Comparison of ENCODE assay signal across 18 cellular contexts in the genomic region with DNA sequence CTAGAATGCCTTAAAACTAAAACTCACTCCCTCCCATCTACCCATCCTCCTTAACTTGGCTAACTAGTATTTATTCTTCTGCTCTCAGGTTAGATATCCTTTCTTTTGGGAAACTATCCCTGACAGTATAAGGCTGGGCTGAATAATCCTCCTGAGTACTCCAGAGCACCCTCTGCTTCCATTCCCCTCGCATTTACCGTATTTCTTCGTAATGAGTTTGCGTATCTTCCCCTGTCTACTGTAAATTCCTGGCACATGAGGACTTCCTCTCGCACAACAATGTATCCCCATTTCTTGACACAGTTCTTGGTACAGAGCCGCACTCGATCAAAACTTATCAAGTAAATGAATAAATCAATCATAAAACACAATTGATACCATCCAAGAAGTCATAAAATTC.
A peak's percentile ranks its signal among the peaks of the same experiment; 100 is the strongest.
DNase-seq lines count a peak whose midpoint lies in the region; ATAC-seq and TF ChIP-seq lines count a peak whose summit lies in the region.
"Had no signal": no experiment of that assay in that cellular context is flagged by ENCODE, and none has a peak within 500 bp of the region (broad histone marks: within the 10 kb centered on the region; RNA-seq: fewer than 3 reads in every experiment).

No MANE protein-coding gene starts in this region.

- intact Hi-C loops in activated B cell treated with CpG ODN at 0.5 μM for 24 hours (cut with micrococcal nuclease) (loop anchor here (2.0 kb wide), 2 partner anchors 183 to 543 kb away; no protein-coding TSS in a partner anchor), lower leg skin (cut with DNase I; ENCODE audit: low total_unique reads) (loop anchor here (10.0 kb wide), 1 partner anchor 207 kb away; no protein-coding TSS in a partner anchor)

- 97% methylated on average over 7 of the region's 7 CpGs for WGBS in lower leg skin, 2 donors

- H3K4me1 ChIP-seq in Karpas-422 (ENCODE audit: low read length), result peaks cover 28% of the 10 kb centered on the region

- no peaks in the 10 kb centered on the region for H3K27me3 ChIP-seq in Karpas-422 (ENCODE audit: low read length)
- H3K27me3 ChIP-seq: MG63, SJSA1 had no signal

- H3K27ac Mint-ChIP-seq in activated naive CD4-positive, alpha-beta T cell treated with anti-CD3 and anti-CD28 coated beads, Interleukin-2, amount 50 U/mL, for 24 hours, result no peak overlapping the region
- peak overlapping the region; percentile 44 for H3K27ac Mint-ChIP-seq in activated B cell treated with CpG ODN at 0.5 μM for 24 hours
- H3K27ac Mint-ChIP-seq in stimulated activated memory B cell treated with anti-CD40 and anti-IgM and Interleukin-4, amounts not matched to agents 10 μg/mL and 1 μg/mL and 100 μg/mL, for 72 hours, result peak overlapping the region; percentile 7

- no peaks in the 10 kb centered on the region for H3K27me3 Mint-ChIP-seq in activated naive CD4-positive, alpha-beta T cell treated with anti-CD3 and anti-CD28 coated beads, Interleukin-2, amount 50 U/mL, for 24 hours
- no peaks in the 10 kb centered on the region for H3K27me3 Mint-ChIP-seq in activated B cell treated with CpG ODN at 0.5 μM for 24 hours
- no peaks in the 10 kb centered on the region for H3K27me3 Mint-ChIP-seq in stimulated activated memory B cell treated with anti-CD40 and anti-IgM and Interleukin-4, amounts not matched to agents 10 μg/mL and 1 μg/mL and 100 μg/mL, for 72 hours

- H3K79me2 ChIP-seq in Karpas-422 (ENCODE audit: low read length), result no peaks in the 10 kb centered on the region

- TF ChIP-seq CTCF in activated B cell treated with CpG ODN at 0.5 μM for 24 hours (IDR thresholded peaks at IDR 0.05) (no peak), lower leg skin (IDR thresholded peaks at IDR 0.05) (no peak)

- no peaks in the 10 kb centered on the region for H3K36me3 Mint-ChIP-seq in activated naive CD4-positive, alpha-beta T cell treated with anti-CD3 and anti-CD28 coated beads, Interleukin-2, amount 50 U/mL, for 24 hours
- no peaks in the 10 kb centered on the region for H3K36me3 Mint-ChIP-seq in activated B cell treated with CpG ODN at 0.5 μM for 24 hours (ENCODE audit: low read depth)
- no peaks in the 10 kb centered on the region for H3K36me3 Mint-ChIP-seq in stimulated activated memory B cell treated with anti-CD40 and anti-IgM and Interleukin-4, amounts not matched to agents 10 μg/mL and 1 μg/mL and 100 μg/mL, for 72 hours

- peak overlapping the region; percentile 67 for H3K4me2 ChIP-seq in Karpas-422 (ENCODE audit: low read depth, low read length, poor library complexity, severe bottlenecking)

- ATAC-seq in activated B cell treated with CpG ODN at 0.5 μM for 24 hours (ENCODE audit: low read depth), result no peak
- ATAC-seq in stimulated activated memory B cell treated with anti-CD40 and anti-IgM and Interleukin-4, amounts not matched to agents 10 μg/mL and 1 μg/mL and 100 μg/mL, for 72 hours, result no peak

- peaks cover 15% of the 10 kb centered on the region for H3K4me1 Mint-ChIP-seq in activated naive CD4-positive, alpha-beta T cell treated with anti-CD3 and anti-CD28 coated beads, Interleukin-2, amount 50 U/mL, for 24 hours
- H3K4me1 Mint-ChIP-seq in activated B cell treated with CpG ODN at 0.5 μM for 24 hours, result peaks cover 30% of the 10 kb centered on the region
- peaks cover 30% of the 10 kb centered on the region for H3K4me1 Mint-ChIP-seq in stimulated activated memory B cell treated with anti-CD40 and anti-IgM and Interleukin-4, amounts not matched to agents 10 μg/mL and 1 μg/mL and 100 μg/mL, for 72 hours

- POLR2A ChIA-PET in activated B cell treated with CpG ODN at 0.5 μM for 24 hours (lab: Charles Lee), result interaction anchor here (1.3 to 4.3 kb wide), 10 partner anchors 15 to 543 kb away, joined by 3 to 70 read pairs (median 6); a partner anchor contains a TSS

- H2AFZ ChIP-seq in Karpas-422 (ENCODE audit: low read length), result peak overlapping the region; percentile 72; the same call in 1 of the 2 replicates

- DNase-seq in activated naive CD4-positive, alpha-beta T cell (lab: John Stamatoyannopoulos, UW), result no peak
- DNase-seq in Karpas-422, result no peak
- no peak for DNase-seq in activated B cell treated with CpG ODN at 0.5 μM for 24 hours
- no peak for DNase-seq in NCI-H226
- DNase-seq in lower leg skin (ENCODE audit: low spot score in 2 of 2), result no peak
- no peak for DNase-seq in effector CD8-positive, alpha-beta T cell (lab: John Stamatoyannopoulos, UW)
- DNase-seq: GOT3, MG63, NCI-H1092, NCI-H1694 treated with DMSO at 0.1 percent for 48 hours, NCI-H2107, NCI-H345, OCI-M1 had no signal

- H3K4me3 Mint-ChIP-seq in activated naive CD4-positive, alpha-beta T cell treated with anti-CD3 and anti-CD28 coated beads, Interleukin-2, amount 50 U/mL, for 24 hours, result peak overlapping the region; percentile 53
- H3K4me3 Mint-ChIP-seq in activated B cell treated with CpG ODN at 0.5 μM for 24 hours, result no peak overlapping the region
- H3K4me3 Mint-ChIP-seq in stimulated activated memory B cell treated with anti-CD40 and anti-IgM and Interleukin-4, amounts not matched to agents 10 μg/mL and 1 μg/mL and 100 μg/mL, for 72 hours, result peak overlapping the region; percentile 2

- no peaks in the 10 kb centered on the region for H3K9me2 ChIP-seq in Karpas-422 (replicated peaks; ENCODE audit: insufficient read depth, low read length)

- no peaks in the 10 kb centered on the region for H3K9me3 Mint-ChIP-seq in activated naive CD4-positive, alpha-beta T cell treated with anti-CD3 and anti-CD28 coated beads, Interleukin-2, amount 50 U/mL, for 24 hours
- H3K9me3 Mint-ChIP-seq in activated B cell treated with CpG ODN at 0.5 μM for 24 hours, result no peaks in the 10 kb centered on the region
- no peaks in the 10 kb centered on the region for H3K9me3 Mint-ChIP-seq in stimulated activated memory B cell treated with anti-CD40 and anti-IgM and Interleukin-4, amounts not matched to agents 10 μg/mL and 1 μg/mL and 100 μg/mL, for 72 hours

- TF ChIP-seq POLR2A in lower leg skin (IDR thresholded peaks at IDR 0.05), result no peak

- H3K9me3 ChIP-seq in Karpas-422 (ENCODE audit: low read length), result no peaks in the 10 kb centered on the region
- H3K9me3 ChIP-seq: BLaER1 treated with 17β-estradiol and CSF1 and Interleukin-3, amounts not matched to agents 10 nM and 100 nM; MG63; SJSA1 had no signal

- peak overlapping the region; percentile 62 for H3K27ac ChIP-seq in Karpas-422 (ENCODE audit: low read length)
- H3K27ac ChIP-seq: BLaER1 treated with 17β-estradiol and CSF1 and Interleukin-3, amounts not matched to agents 10 nM and 100 nM; KMS-11; SJSA1 had no signal

- H3K4me3 ChIP-seq in Karpas-422 (ENCODE audit: low read length) (peak overlapping the region; percentile 50; the same call in 1 of the 2 replicates), lower leg skin (ENCODE audit: low read depth, poor library complexity, severe bottlenecking) (no peak overlapping the region)
- H3K4me3 ChIP-seq: MG63, SJSA1 had no signal

- CTCF ChIA-PET in activated B cell treated with CpG ODN at 0.5 μM for 24 hours (lab: Charles Lee), result interaction anchor here (0.7 to 8.1 kb wide), 19 partner anchors 11 to 543 kb away, joined by 3 to 218 read pairs (median 9); a partner anchor contains a TSS

- peak overlapping the region; percentile 46 for H3K9ac ChIP-seq in Karpas-422 (ENCODE audit: low read length)
- H3K9ac ChIP-seq: KMS-11 had no signal

- H4K20me1 ChIP-seq in Karpas-422 (ENCODE audit: insufficient read depth, low read depth, low read length), result no peaks in the 10 kb centered on the region
- H4K20me1 ChIP-seq: BLaER1 treated with 17β-estradiol and CSF1 and Interleukin-3, amounts not matched to agents 10 nM and 100 nM had no signal

- no peaks in the 10 kb centered on the region for H3K36me3 ChIP-seq in Karpas-422 (ENCODE audit: insufficient read depth, low read length)
- H3K36me3 ChIP-seq: BLaER1 treated with 17β-estradiol and CSF1 and Interleukin-3, amounts not matched to agents 10 nM and 100 nM; MG63; SJSA1 had no signal
